26 cellular contexts compared by ENCODE assay signal in the genomic region with DNA sequence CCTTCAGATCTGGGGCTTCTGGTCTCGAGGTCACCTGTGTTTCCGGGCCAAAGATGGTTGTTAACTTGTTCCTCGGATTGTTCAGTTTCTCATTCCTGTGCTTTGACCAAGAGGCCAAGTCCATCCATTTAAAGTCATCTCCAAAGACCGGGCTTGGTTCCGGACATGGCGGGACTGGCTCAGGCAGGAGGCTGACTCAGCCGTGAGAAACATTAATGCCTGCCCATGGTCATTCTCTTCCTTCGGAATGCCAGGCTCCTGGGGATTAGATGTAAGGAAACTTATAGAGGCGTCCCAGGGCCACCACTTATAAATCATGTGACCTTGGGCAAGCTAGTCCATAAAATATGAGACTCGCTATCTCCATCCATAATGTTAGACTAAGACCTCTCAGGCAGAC.
"Had no signal": no experiment of that assay in that cellular context is flagged by ENCODE, and none has a peak within 500 bp of the region (broad histone marks: within the 10 kb centered on the region; RNA-seq: fewer than 3 reads in every experiment).

No MANE protein-coding gene starts in this region.

- H3K4me3 Mint-ChIP-seq: activated CD8-positive, alpha-beta T cell treated with anti-CD3 and anti-CD28 coated beads for 36 hours; activated naive CD4-positive, alpha-beta T cell treated with anti-CD3 and anti-CD28 coated beads, Interleukin-2, amount 10 ng/mL, durations not matched to agents 7 days and 5 days; activated naive CD8-positive, alpha-beta T cell treated with anti-CD3 and anti-CD28 coated beads for 36 hours; activated T-cell treated with anti-CD3 and anti-CD28 coated beads, Interleukin-2, amount 50 U/mL, for 72 hours; T-helper 1 cell treated with Interleukin-12 subunit alpha and Interleukin-12 subunit beta and Interleukin-4 antibody, amounts not matched to agents 30 μg/mL and 1 μg/mL, for 36 hours had no signal

- H3K36me3 ChIP-seq: brain microvascular endothelial cell, cardiac muscle cell, SJSA1 had no signal

- H3K27ac ChIP-seq: brain microvascular endothelial cell, cardiac muscle cell, RWPE1, SJSA1 had no signal

- H3K4me1 Mint-ChIP-seq: activated naive CD4-positive, alpha-beta T cell treated with anti-CD3 and anti-CD28 coated beads, Interleukin-2, amount 10 ng/mL, durations not matched to agents 7 days and 5 days; activated naive CD8-positive, alpha-beta T cell treated with anti-CD3 and anti-CD28 coated beads for 36 hours had no signal

- H3K27me3 Mint-ChIP-seq: activated CD8-positive, alpha-beta T cell treated with anti-CD3 and anti-CD28 coated beads for 36 hours; activated naive CD8-positive, alpha-beta T cell treated with anti-CD3 and anti-CD28 coated beads for 36 hours had no signal

- DNase-seq: activated CD4-positive, alpha-beta T cell treated with anti-CD3 and anti-CD28 coated beads for 4 hours; activated CD8-positive, alpha-beta T cell treated with anti-CD3 and anti-CD28 coated beads for 36 hours; activated gamma-delta T cell treated with Interleukin-2 at 50 U/mL for 16 hours; activated naive CD4-positive, alpha-beta T cell treated with anti-CD3 and anti-CD28 coated beads, Interleukin-2, amount 10 ng/mL, durations not matched to agents 7 days and 5 days; activated naive CD8-positive, alpha-beta T cell treated with anti-CD3 and anti-CD28 coated beads for 36 hours; activated T-cell treated with anti-CD3 and anti-CD28 coated beads for 4 hours; activated T-cell treated with anti-CD3 and anti-CD28 coated beads, Interleukin-2, amount 50 U/mL, for 72 hours; brain microvascular endothelial cell; Karpas-422; MM.1S; NCI-H1105; NCI-H1436; NCI-H1694 treated with DMSO at 0.1 percent for 48 hours; NCI-H2029 treated with DMSO at 0.1 percent for 48 hours; NCI-H345; NCI-H510A; NCI-H526 treated with DMSO at 0.1 percent for 48 hours; NCI-H82; OCI-M1; SHP77 had no signal

- H3K4me3 ChIP-seq: cardiac muscle cell, K562, SJSA1 had no signal

- H3K4me1 ChIP-seq: SJSA1 had no signal

- H3K27ac Mint-ChIP-seq: activated CD8-positive, alpha-beta T cell treated with anti-CD3 and anti-CD28 coated beads for 36 hours; activated naive CD4-positive, alpha-beta T cell treated with anti-CD3 and anti-CD28 coated beads, Interleukin-2, amount 10 ng/mL, durations not matched to agents 7 days and 5 days; activated naive CD8-positive, alpha-beta T cell treated with anti-CD3 and anti-CD28 coated beads for 36 hours; activated T-cell treated with anti-CD3 and anti-CD28 coated beads, Interleukin-2, amount 50 U/mL, for 72 hours; activated T-helper 2 cell treated with anti-CD3 and anti-CD28 coated beads, Interferon-gamma antibody, Interleukin-2, Interleukin-4, amounts not matched to agents 10 μg/mL and 5 μg/mL and 100 μg/mL, durations not matched to agents 14 hours and 24 hours and 36 hours; T-helper 1 cell treated with Interleukin-12 subunit alpha and Interleukin-12 subunit beta and Interleukin-4 antibody, amounts not matched to agents 30 μg/mL and 1 μg/mL, for 36 hours had no signal

- H3K9me3 ChIP-seq: SJSA1 had no signal

- H3K27me3 ChIP-seq: brain microvascular endothelial cell, SJSA1 had no signal

- H3K36me3 Mint-ChIP-seq: activated naive CD4-positive, alpha-beta T cell treated with anti-CD3 and anti-CD28 coated beads, Interleukin-2, amount 10 ng/mL, durations not matched to agents 7 days and 5 days had no signal
